In the genomic region with DNA sequence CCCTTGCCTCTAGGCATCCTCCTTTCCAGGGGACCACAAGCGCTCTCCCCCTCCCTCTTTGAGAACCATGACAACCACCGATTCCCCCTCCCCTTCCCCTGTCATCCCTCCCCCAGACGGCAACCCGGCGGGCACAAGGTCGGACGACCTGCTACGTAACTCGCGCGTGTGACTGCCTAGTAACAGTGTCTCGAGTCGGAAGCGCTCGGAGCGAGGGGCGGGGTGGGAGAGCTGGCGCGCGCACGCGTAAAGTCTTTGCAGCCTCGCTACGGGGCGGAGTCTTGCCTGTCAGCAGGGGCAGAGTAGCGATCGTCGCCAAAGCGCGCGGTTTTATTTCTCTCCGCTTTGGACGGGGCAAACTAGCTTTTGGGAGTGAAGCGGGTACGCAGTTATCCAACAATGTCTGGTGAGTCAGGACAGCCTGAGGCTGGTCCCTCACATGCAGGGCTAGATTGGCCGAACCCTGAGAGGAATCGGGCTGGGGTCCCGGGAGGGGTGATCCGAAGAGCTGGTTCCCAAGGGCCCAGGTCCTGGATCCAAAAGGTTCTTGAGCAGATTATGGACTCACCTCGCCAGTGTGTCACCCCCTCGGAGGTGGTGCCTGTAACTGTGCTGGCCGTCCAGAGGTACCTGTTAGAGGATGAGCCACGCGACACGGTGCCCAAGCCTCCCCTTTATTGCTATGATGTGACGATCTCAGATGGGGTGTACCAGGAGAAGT, we compare ENCODE assay signal across 9 cellular contexts. TPM values are rescaled to one million over a fixed set of nuclear protein-coding genes. Genes with fewer than 3 reads are reported as not detected.
A peak's percentile ranks its signal among the peaks of the same experiment; 100 is the strongest.
DNase-seq lines count a peak whose midpoint lies in the region; ATAC-seq and TF ChIP-seq lines count a peak whose summit lies in the region.
"Had no signal": no experiment of that assay in that cellular context is flagged by ENCODE, and none has a peak within 500 bp of the region (broad histone marks: within the 10 kb centered on the region; RNA-seq: fewer than 3 reads in every experiment).

Gene RADX, plus strand, starts transcription at position 297 of the 721 bp plus-strand sequence. Its CDS starts 103 bp downstream, at position 400.

- H3K27ac ChIP-seq in osteoblast (ENCODE audit: low read depth, low read length): no peak within 1 kb of the TSS
- H3K27ac ChIP-seq in temporal lobe (ENCODE audit: low read depth, low read length): no peak within 1 kb of the TSS

- no peaks in the 10 kb centered on the region for H3K4me1 ChIP-seq in osteoblast (ENCODE audit: insufficient read depth, low read length)

- H3K27me3 Mint-ChIP-seq in activated naive CD4-positive, alpha-beta T cell treated with anti-CD3 and anti-CD28 coated beads, Interleukin-2, amount 10 ng/mL, durations not matched to agents 7 days and 5 days: no peaks in the 10 kb centered on the region

- in situ Hi-C loops in Caki2 (cut with HindIII; ENCODE audit: low pct_unique_long_range_greater_than_20kb, low sequenced_read_pairs): no loop called here

- H3K79me2 ChIP-seq in osteoblast (ENCODE audit: insufficient read depth, low read length): no peaks in the 10 kb centered on the region

- DNase-seq in Caki2 (ENCODE audit: low read depth): peak; percentile 81
- peak; percentile 34 for DNase-seq in HS-5 (ENCODE audit: low read depth)
- DNase-seq in SHP77 treated with DMSO at 0.1 percent for 48 hours (lab: John Stamatoyannopoulos, UW): peak; percentile 30
- peak; percentile 90 for DNase-seq in activated naive CD4-positive, alpha-beta T cell treated with anti-CD3 and anti-CD28 coated beads, Interleukin-2, amount 10 ng/mL, durations not matched to agents 7 days and 5 days
- peak; percentile 74 to 93 (median 86) for DNase-seq in head of caudate nucleus
- peak; percentile 51 for DNase-seq in osteoblast (ENCODE audit: insufficient read length, low spot score, missing footprints)

- peaks cover 29% of the 10 kb centered on the region for H3K4me1 Mint-ChIP-seq in activated naive CD4-positive, alpha-beta T cell treated with anti-CD3 and anti-CD28 coated beads, Interleukin-2, amount 10 ng/mL, durations not matched to agents 7 days and 5 days

- H3K36me3 ChIP-seq in osteoblast (ENCODE audit: insufficient read depth, low read length): no peaks in the 10 kb centered on the region

- ATAC-seq in GM21367 (IDR thresholded peaks at IDR 0.05; ENCODE audit: unreplicated experiment): peak; percentile 95

- no peaks in the 10 kb centered on the region for H3K9me3 ChIP-seq in osteoblast (ENCODE audit: low read depth, low read length)

- H3K9me3 Mint-ChIP-seq in activated naive CD4-positive, alpha-beta T cell treated with anti-CD3 and anti-CD28 coated beads, Interleukin-2, amount 10 ng/mL, durations not matched to agents 7 days and 5 days: no peaks in the 10 kb centered on the region

- CTCF ChIA-PET in activated naive CD4-positive, alpha-beta T cell treated with anti-CD3 and anti-CD28 coated beads, Interleukin-2, amount 10 ng/mL, durations not matched to agents 7 days and 5 days (lab: Charles Lee): interaction anchor here (0.8 to 1.7 kb wide), 2 partner anchors 8 to 131 kb away, joined by 3 to 9 read pairs; no protein-coding TSS in a partner anchor

- H3K4me3 ChIP-seq in osteoblast (ENCODE audit: insufficient read depth, low read length): peak within 1 kb of the TSS; percentile 70

- intact Hi-C loops in head of caudate nucleus (cut with DNase I): no loop called here

- H4K20me1 ChIP-seq in osteoblast (ENCODE audit: insufficient read depth, low read length): no peaks in the 10 kb centered on the region

- peak within 1 kb of the TSS; percentile 82 for H2AFZ ChIP-seq in osteoblast (ENCODE audit: low read length)

- peak within 1 kb of the TSS; percentile 78 for H3K4me2 ChIP-seq in osteoblast (ENCODE audit: insufficient read depth, low read length)

- H3K27ac Mint-ChIP-seq in activated naive CD4-positive, alpha-beta T cell treated with anti-CD3 and anti-CD28 coated beads, Interleukin-2, amount 10 ng/mL, durations not matched to agents 7 days and 5 days: peak within 1 kb of the TSS; percentile 92

- peaks cover 17% of the 10 kb centered on the region for H3K27me3 ChIP-seq in osteoblast (ENCODE audit: insufficient read depth, low read length)

- H3K36me3 Mint-ChIP-seq in activated naive CD4-positive, alpha-beta T cell treated with anti-CD3 and anti-CD28 coated beads, Interleukin-2, amount 10 ng/mL, durations not matched to agents 7 days and 5 days: no peaks in the 10 kb centered on the region

- peak within 1 kb of the TSS; percentile 80 for H3K4me3 Mint-ChIP-seq in activated naive CD4-positive, alpha-beta T cell treated with anti-CD3 and anti-CD28 coated beads, Interleukin-2, amount 10 ng/mL, durations not matched to agents 7 days and 5 days

- no peak for TF ChIP-seq CTCF in osteoblast (IDR thresholded peaks at IDR 0.05; ENCODE audit: extremely low read depth, low read depth, low read length)

RNA-seq across cellular contexts. Expression of gene RADX, which starts in this region (rescaled TPM):
- 5.0 and 6.0 TPM in 2 replicates for total RNA-seq in Caki2 (2014; rRNA removed; shearing (Covaris generic); ENCODE audit: low replicate concordance)
- total RNA-seq in osteoblast: 1.2 and 1.4 TPM in 2 replicates
- 11.1 TPM for total RNA-seq in temporal lobe
- total RNA-seq: glomerular endothelial cell had no signal

Comparison
In these comparisons a context has a peak if more than half of its experiments do, and no peak if none do; other contexts are left out.
1. DNase-seq: peak in every context shown above with its lines; median percentile 90 in activated naive CD4-positive, alpha-beta T cell treated with anti-CD3 and anti-CD28 coated beads, Interleukin-2, amount 10 ng/mL, durations not matched to agents 7 days and 5 days; 86 in head of caudate nucleus; 81 in Caki2; 51 in osteoblast; 34 in HS-5; 30 in SHP77 treated with DMSO at 0.1 percent for 48 hours.